In the genomic region with DNA sequence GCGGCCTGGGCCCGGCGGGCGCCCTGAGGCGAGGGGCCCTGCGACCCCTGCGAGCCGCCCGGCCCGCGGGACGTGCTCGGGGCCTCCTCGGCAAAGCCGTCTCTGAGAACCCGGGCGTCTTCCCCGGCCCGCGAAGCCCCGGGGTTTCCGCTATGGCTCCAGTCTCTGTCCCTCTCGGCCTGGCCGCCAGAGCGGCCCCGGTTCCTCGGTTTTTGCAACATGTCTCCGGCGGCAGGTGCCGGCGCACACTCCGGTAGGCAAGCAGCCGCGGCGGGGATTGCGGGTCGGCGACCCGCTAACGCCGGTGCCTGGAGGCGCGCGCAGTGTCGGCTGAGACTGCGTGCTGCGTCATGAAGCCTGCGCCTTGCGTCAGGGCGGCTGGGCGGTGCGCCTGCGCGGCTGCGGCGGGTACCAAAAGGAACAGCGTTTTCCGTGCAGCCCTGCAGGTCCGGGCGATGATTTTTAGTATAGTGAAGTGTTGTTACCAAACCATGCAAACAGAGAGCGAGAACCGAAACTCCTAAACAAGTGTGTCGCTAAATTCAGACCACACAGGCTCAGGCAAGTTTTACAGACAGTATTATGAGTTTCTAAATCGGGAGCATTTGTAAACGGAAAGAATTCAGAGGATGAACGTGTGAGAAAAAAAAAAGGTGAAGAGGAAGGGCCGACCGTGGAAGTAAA, we compare ENCODE assay signal across 8 cellular contexts. TPM values are rescaled to one million over a fixed set of nuclear protein-coding genes. Genes with fewer than 3 reads are reported as not detected.
DNase-seq lines count a peak whose midpoint lies in the region; ATAC-seq, FAIRE-seq and TF ChIP-seq lines count a peak whose summit lies in the region.

A gene (minus strand): TSS at position 338 of the 684 bp plus-strand sequence. CDS start 117 bp downstream, at position 221.

- H3K36me3 ChIP-seq in mammary epithelial cell (ENCODE audit: insufficient read depth, low read length) (no peaks in the 10 kb centered on the region), smooth muscle cell (ENCODE audit: low read depth) (no peaks in the 10 kb centered on the region)

- CTCF ChIA-PET in A549 (lab: Yijun Ruan, JAX): interaction anchor here (0.8 to 1.4 kb wide), 2 partner anchors 12 to 15 kb away, joined by 3 to 5 read pairs; no protein-coding TSS in a partner anchor
- CTCF ChIA-PET in mammary epithelial cell (lab: Charles Lee; ENCODE audit: low non-redundant PET): no interaction called here

- no peak for TF ChIP-seq CTCF in A549 (IDR thresholded peaks at IDR 0.05)
- TF ChIP-seq CTCF in VCaP (conservative IDR thresholded peaks at IDR 0.05): no peak
- TF ChIP-seq CTCF in mammary epithelial cell (conservative IDR thresholded peaks at IDR 0.05 in 1 of 2, IDR thresholded peaks at IDR 0.05 in 1 of 2; ENCODE audit: extremely low read depth in 1 of 2, insufficient read depth in 1 of 2, low read depth in 1 of 2, low read length in 2 of 2): no peak
- no peak for TF ChIP-seq CTCF in smooth muscle cell (IDR thresholded peaks at IDR 0.05; ENCODE audit: borderline replicate concordance, insufficient read depth, poor library complexity, severe bottlenecking)

- DNase-seq in A549 (ENCODE audit: low read depth in 1 of 2, low spot score in 1 of 2): peak; percentile 75 to 91
- peak; percentile 86 for DNase-seq in NCI-H2171 (lab: John Stamatoyannopoulos, UW)
- peak; percentile 83 for DNase-seq in mammary epithelial cell
- DNase-seq in iPS-NIHi7 (ENCODE audit: extremely low spot score): peak; percentile 91
- peak; percentile 61 for DNase-seq in smooth muscle cell (lab: John Stamatoyannopoulos, UW; ENCODE audit: unreplicated experiment)

- BruUV-seq in mammary epithelial cell (replicated peaks; lab: Mats Ljungman, UMichigan): no TSS peak

- ATAC-seq in A549 (peak; percentile 98 to 99), GM18861 (IDR thresholded peaks at IDR 0.05; ENCODE audit: unreplicated experiment) (peak; percentile 84), HG03095 (IDR thresholded peaks at IDR 0.05; ENCODE audit: unreplicated experiment) (peak; percentile 87)

- in situ Hi-C loops in mammary epithelial cell (cut with MboI; ENCODE audit: low sequenced_read_pairs in 2 of 2): no loop called here

- peak; percentile 86 for FAIRE-seq in A549 (lab: Jason Lieb, UNC)

- no peak for TF ChIP-seq RAD21 in A549 (conservative IDR thresholded peaks at IDR 0.05 in 1 of 2, IDR thresholded peaks at IDR 0.05 in 1 of 2)

- H3K9me3 ChIP-seq in A549: no peaks in the 10 kb centered on the region
- H3K9me3 ChIP-seq in mammary epithelial cell (replicated peaks; ENCODE audit: insufficient read depth, low read length): no peaks in the 10 kb centered on the region
- H3K9me3 ChIP-seq in smooth muscle cell (replicated peaks; ENCODE audit: low read depth): no peaks in the 10 kb centered on the region

- no peak for TF ChIP-seq EP300 in A549 (IDR thresholded peaks at IDR 0.05)

- POLR2A ChIA-PET in A549 (lab: Yijun Ruan, JAX): no interaction called here

- H4K20me1 ChIP-seq in mammary epithelial cell (ENCODE audit: insufficient read depth, low read length) (no peaks in the 10 kb centered on the region), smooth muscle cell (ENCODE audit: low read depth) (peaks cover 28% of the 10 kb centered on the region)

- dilution Hi-C loops in mammary epithelial cell (cut with HindIII; ENCODE audit: low sequenced_read_pairs): no loop called here

- no peaks in the 10 kb centered on the region for H3F3A ChIP-seq in smooth muscle cell (ENCODE audit: low read depth)

- H3K4me2 ChIP-seq in A549 (peak within 1 kb of the TSS; percentile 93), mammary epithelial cell (ENCODE audit: insufficient read depth, low read depth, low read length) (peak within 1 kb of the TSS; percentile 87), smooth muscle cell (peak within 1 kb of the TSS; percentile 94)

- H3K79me2 ChIP-seq in mammary epithelial cell (ENCODE audit: insufficient read depth, low read length): peaks cover 14% of the 10 kb centered on the region
- H3K79me2 ChIP-seq in smooth muscle cell (ENCODE audit: low read depth): peaks cover 29% of the 10 kb centered on the region

- H3K4me3 ChIP-seq in A549 (peak within 1 kb of the TSS; percentile 82), mammary epithelial cell (replicated peaks in 1 of 3; ENCODE audit: insufficient read depth in 1 of 3, low read depth in 2 of 3, low read length in 3 of 3) (peak within 1 kb of the TSS; percentile 69 to 84 (median 77)), smooth muscle cell (peak within 1 kb of the TSS; percentile 94)

- 1% methylated on average over 23 of the region's 68 CpGs for WGBS in A549 (ENCODE audit: missing lambda C conversion rate)
- 1% methylated on average over 25 of the region's 68 CpGs for WGBS in mammary epithelial cell (ENCODE audit: low coverage, missing lambda C conversion rate)
- WGBS in smooth muscle cell (ENCODE audit: low lambda C conversion rate): under 1% methylated on average over 67 of the region's 68 CpGs

- H3K27ac ChIP-seq in A549: peak within 1 kb of the TSS; percentile 87 to 95
- H3K27ac ChIP-seq in VCaP: peak within 1 kb of the TSS; percentile 88
- peak within 1 kb of the TSS; percentile 64 for H3K27ac ChIP-seq in mammary epithelial cell (ENCODE audit: insufficient read depth, low read depth, low read length)
- H3K27ac ChIP-seq in smooth muscle cell (ENCODE audit: low read depth): peak within 1 kb of the TSS; percentile 96

- H3K9ac ChIP-seq in mammary epithelial cell (ENCODE audit: insufficient read depth, low read length) (peak within 1 kb of the TSS; percentile 62), smooth muscle cell (ENCODE audit: low read depth) (peak within 1 kb of the TSS; percentile 93)

- peak; percentile 97 for TF ChIP-seq POLR2A in A549 (IDR thresholded peaks at IDR 0.05; ENCODE audit: low read length)

- H2AFZ ChIP-seq in mammary epithelial cell (ENCODE audit: low read depth, low read length): peak within 1 kb of the TSS; percentile 98
- peak within 1 kb of the TSS; percentile 91 for H2AFZ ChIP-seq in smooth muscle cell (ENCODE audit: low read depth)

- H3K27me3 ChIP-seq in mammary epithelial cell (ENCODE audit: insufficient read depth, low read length) (no peaks in the 10 kb centered on the region), smooth muscle cell (ENCODE audit: low read depth) (no peaks in the 10 kb centered on the region)

- intact Hi-C loops in mammary epithelial cell (cut with micrococcal nuclease): loop anchor here (10.0 kb wide), 1 partner anchor 125 kb away; no protein-coding TSS in a partner anchor

- H3K4me1 ChIP-seq in A549 (peaks cover 24% of the 10 kb centered on the region), mammary epithelial cell (ENCODE audit: insufficient read depth, low read length) (peaks cover 14% of the 10 kb centered on the region), smooth muscle cell (ENCODE audit: low read depth) (peaks cover 22% of the 10 kb centered on the region)

TF ChIP-seq in A549, 52 proteins besides CTCF, POLR2A, EP300 and RAD21:
- TF ChIP-seq PHF8 (IDR thresholded peaks at IDR 0.05; ENCODE audit: borderline replicate concordance, low read depth): peak; percentile 84; the same call in 1 of the 2 replicates
- TF ChIP-seq, protein P1, sequence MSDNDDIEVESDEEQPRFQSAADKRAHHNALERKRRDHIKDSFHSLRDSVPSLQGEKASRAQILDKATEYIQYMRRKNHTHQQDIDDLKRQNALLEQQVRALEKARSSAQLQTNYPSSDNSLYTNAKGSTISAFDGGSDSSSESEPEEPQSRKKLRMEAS (IDR thresholded peaks at IDR 0.05): peak; percentile 68
- 0 out of 2 replicates have a peak, but pooled peaks have one; percentile 36 for TF ChIP-seq GATA3 (IDR thresholded peaks at IDR 0.05; ENCODE audit: borderline replicate concordance)
- TF ChIP-seq, protein P2, sequence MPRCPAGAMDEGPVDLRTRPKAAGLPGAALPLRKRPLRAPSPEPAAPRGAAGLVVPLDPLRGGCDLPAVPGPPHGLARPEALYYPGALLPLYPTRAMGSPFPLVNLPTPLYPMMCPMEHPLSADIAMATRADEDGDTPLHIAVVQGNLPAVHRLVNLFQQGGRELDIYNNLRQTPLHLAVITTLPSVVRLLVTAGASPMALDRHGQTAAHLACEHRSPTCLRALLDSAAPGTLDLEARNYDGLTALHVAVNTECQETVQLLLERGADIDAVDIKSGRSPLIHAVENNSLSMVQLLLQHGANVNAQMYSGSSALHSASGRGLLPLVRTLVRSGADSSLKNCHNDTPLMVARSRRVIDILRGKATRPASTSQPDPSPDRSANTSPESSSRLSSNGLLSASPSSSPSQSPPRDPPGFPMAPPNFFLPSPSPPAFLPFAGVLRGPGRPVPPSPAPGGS (IDR thresholded peaks at IDR 0.05): peak; percentile 97
- no peak for TF ChIP-seq TFCP2L1 (CRISPR knock-in tag; IDR thresholded peaks at IDR 0.05)
- TF ChIP-seq, protein P3, sequence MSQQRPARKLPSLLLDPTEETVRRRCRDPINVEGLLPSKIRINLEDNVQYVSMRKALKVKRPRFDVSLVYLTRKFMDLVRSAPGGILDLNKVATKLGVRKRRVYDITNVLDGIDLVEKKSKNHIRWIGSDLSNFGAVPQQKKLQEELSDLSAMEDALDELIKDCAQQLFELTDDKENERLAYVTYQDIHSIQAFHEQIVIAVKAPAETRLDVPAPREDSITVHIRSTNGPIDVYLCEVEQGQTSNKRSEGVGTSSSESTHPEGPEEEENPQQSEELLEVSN (IDR thresholded peaks at IDR 0.05; ENCODE audit: borderline replicate concordance, low read depth): peak; percentile 67; the same call in 1 of the 2 replicates
- 0 out of 2 replicates have a peak, but pooled peaks have one; percentile 27 for TF ChIP-seq MYC (IDR thresholded peaks at IDR 0.05; ENCODE audit: borderline replicate concordance, low read length)
- TF ChIP-seq CEBPB (IDR thresholded peaks at IDR 0.05): peak in 1 of 2 experiments; percentile 25; a peak in 1 of 4 replicates
- no peak for TF ChIP-seq JUNB (IDR thresholded peaks at IDR 0.05)
- 0 out of 2 replicates have a peak, but pooled peaks have one; percentile 17 for TF ChIP-seq BHLHE40 (IDR thresholded peaks at IDR 0.05; ENCODE audit: low read depth, low read length)
- no peak for TF ChIP-seq ESRRA (IDR thresholded peaks at IDR 0.05; ENCODE audit: borderline replicate concordance, low read length)
- no peak for TF ChIP-seq FOSL2 (IDR thresholded peaks at IDR 0.05)
- peak; percentile 2; the same call in 1 of the 2 replicates for TF ChIP-seq FOSL2 (CRISPR knock-in tag; IDR thresholded peaks at IDR 0.05)
- TF ChIP-seq JUN (IDR thresholded peaks at IDR 0.05): peak; percentile 77 to 93; a peak in 4 of 5 replicates
- TF ChIP-seq NR3C1 (IDR thresholded peaks at IDR 0.05): no peak

RNA-seq across cellular contexts. Expression of the gene that starts here (rescaled TPM):
- polyA plus RNA-seq in A549 (2011; rRNA removed) (9.0 and 11.9 TPM in 2 replicates), A549 (2017; fragmentation: RNase III; extraction: RNeasy Plus Mini Kit Qiagen cat#74134 plus additional on column Dnase treatment) (9.1 to 9.9 TPM (median 9.5 TPM) in 3 replicates), mammary epithelial cell (4.0 TPM), smooth muscle cell (18.7 and 19.0 TPM in 2 replicates)
- polyA plus RNA-seq in A549 (2012; cell fraction: cytosol; rRNA removed): 7.8 and 8.7 TPM in 2 replicates
- 4.7 and 5.1 TPM in 2 replicates for polyA plus RNA-seq in A549 (2012; cell fraction: nucleus; rRNA removed)
- polyA minus RNA-seq in A549 (2011; rRNA and poly(A)+ RNA removed): 7.8 and 10.3 TPM in 2 replicates
- total RNA-seq in mammary epithelial cell (10 to 100 TPM in 1 of 2 donors, 1 to 10 TPM in 1; 6.5 to 10.2 TPM), smooth muscle cell (19.4 and 23.5 TPM in 2 replicates)
- polyA minus RNA-seq in mammary epithelial cell: 1.8 TPM

Comparison
In these comparisons a context has a peak if more than half of its experiments do, and no peak if none do; other contexts are left out.
1. Peak in every context shown above with its lines: DNase-seq, ATAC-seq, H3K4me3 ChIP-seq and H3K27ac ChIP-seq.